Comparison of ENCODE assay signal across 12 cellular contexts in the genomic region with DNA sequence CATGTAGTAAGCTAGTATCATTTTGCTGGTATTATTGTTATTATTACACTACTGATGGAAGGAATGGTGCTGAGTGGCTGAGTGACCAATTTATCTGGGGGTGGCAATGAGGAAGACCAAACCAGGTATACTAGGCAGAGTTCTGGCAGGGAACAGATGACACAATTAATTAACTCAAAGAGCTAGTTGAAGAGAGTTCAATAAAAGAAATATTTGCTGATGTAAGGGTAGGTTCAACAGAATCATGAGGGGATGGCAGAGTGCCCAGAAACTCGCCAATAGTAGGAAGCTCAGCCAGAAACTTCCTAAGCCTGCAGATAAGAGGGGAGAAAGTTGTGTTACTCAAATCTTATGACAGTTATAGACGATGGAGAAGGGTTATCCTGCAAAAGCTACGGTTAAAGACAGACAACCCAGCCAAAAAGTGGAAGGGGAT.
A peak's percentile ranks its signal among the peaks of the same experiment; 100 is the strongest.
DNase-seq lines count a peak whose midpoint lies in the region; ATAC-seq and TF ChIP-seq lines count a peak whose summit lies in the region.
"Had no signal": no experiment of that assay in that cellular context is flagged by ENCODE, and none has a peak within 500 bp of the region (broad histone marks: within the 10 kb centered on the region; RNA-seq: fewer than 3 reads in every experiment).

No MANE protein-coding gene starts in this region.

- DNase-seq in M059J (ENCODE audit: low read depth) (peak; percentile 6), OCI-M1 (lab: John Stamatoyannopoulos, UW) (peak; percentile 41), fibroblast of the aortic adventitia (ENCODE audit: low read depth) (peak; percentile 6), pons (ENCODE audit: low spot score) (peak; percentile 42), GM03348 (ENCODE audit: low spot score) (no peak), glutamatergic neuron (no peak)
- no peak for DNase-seq in stimulated activated naive CD8-positive, alpha-beta T cell treated with anti-CD3 and anti-CD28 coated beads, Interleukin-15, Interleukin-2, amounts not matched to agents 100 U/mL and 50 U/mL, for 24 hours
- DNase-seq: RPMI8226, WERI-Rb-1 had no signal

- no peak overlapping the region for H3K4me3 ChIP-seq in fibroblast of the aortic adventitia (ENCODE audit: low read depth, low read length)

- no peak overlapping the region for H3K27ac Mint-ChIP-seq in glutamatergic neuron (ENCODE audit: unreplicated experiment)
- H3K27ac Mint-ChIP-seq: stimulated activated memory B cell treated with anti-CD40 and anti-IgM and Interleukin-4, amounts not matched to agents 10 μg/mL and 1 μg/mL and 100 μg/mL, for 72 hours had no signal

- H3K4me3 Mint-ChIP-seq in glutamatergic neuron (ENCODE audit: unreplicated experiment), result no peak overlapping the region
- H3K4me3 Mint-ChIP-seq: neural crest cell; stimulated activated memory B cell treated with anti-CD40 and anti-IgM and Interleukin-4, amounts not matched to agents 10 μg/mL and 1 μg/mL and 100 μg/mL, for 72 hours had no signal

- no peaks in the 10 kb centered on the region for H3K27me3 Mint-ChIP-seq in glutamatergic neuron (ENCODE audit: unreplicated experiment)
- H3K27me3 Mint-ChIP-seq: stimulated activated memory B cell treated with anti-CD40 and anti-IgM and Interleukin-4, amounts not matched to agents 10 μg/mL and 1 μg/mL and 100 μg/mL, for 72 hours had no signal

- no peaks in the 10 kb centered on the region for H3K4me1 Mint-ChIP-seq in glutamatergic neuron (ENCODE audit: low read depth, unreplicated experiment)
- H3K4me1 Mint-ChIP-seq: neural crest cell had no signal

- TF ChIP-seq CTCF in fibroblast of the aortic adventitia (IDR thresholded peaks at IDR 0.05; ENCODE audit: insufficient read depth, low read length), result no peak
- TF ChIP-seq CTCF in glutamatergic neuron (IDR thresholded peaks at IDR 0.05; ENCODE audit: partially characterized antibody, unreplicated experiment), result no peak

- ATAC-seq in GM21737 (IDR thresholded peaks at IDR 0.05; ENCODE audit: unreplicated experiment), result no peak
- no peak for ATAC-seq in stimulated activated naive CD8-positive, alpha-beta T cell treated with anti-CD3 and anti-CD28 coated beads, Interleukin-15, Interleukin-2, amounts not matched to agents 100 U/mL and 50 U/mL, for 24 hours
- ATAC-seq: stimulated activated memory B cell treated with anti-CD40 and anti-IgM and Interleukin-4, amounts not matched to agents 10 μg/mL and 1 μg/mL and 100 μg/mL, for 72 hours had no signal

- no peaks in the 10 kb centered on the region for H3K36me3 Mint-ChIP-seq in glutamatergic neuron (ENCODE audit: unreplicated experiment)
- H3K36me3 Mint-ChIP-seq: stimulated activated memory B cell treated with anti-CD40 and anti-IgM and Interleukin-4, amounts not matched to agents 10 μg/mL and 1 μg/mL and 100 μg/mL, for 72 hours had no signal

- H3K9me3 Mint-ChIP-seq in glutamatergic neuron (ENCODE audit: unreplicated experiment), result no peaks in the 10 kb centered on the region
- H3K9me3 Mint-ChIP-seq: neural crest cell had no signal

Comparison
In these comparisons a context has a peak if more than half of its experiments do, and no peak if none do; other contexts are left out.
1. DNase-seq: peak in M059J (single experiment), OCI-M1 (single experiment), fibroblast of the aortic adventitia (single experiment) and pons (single experiment); none in GM03348 (single experiment), glutamatergic neuron (single experiment) and stimulated activated naive CD8-positive, alpha-beta T cell treated with anti-CD3 and anti-CD28 coated beads, Interleukin-15, Interleukin-2, amounts not matched to agents 100 U/mL and 50 U/mL, for 24 hours (single experiment).